In genomic region chr4:121656269-121656641, GRCh38 we compare ENCODE assay signal across 9 cellular contexts. TPM values are rescaled to one million over a fixed set of nuclear protein-coding genes. Genes with fewer than 3 reads are reported as not detected.
A peak's percentile ranks its signal among the peaks of the same experiment; 100 is the strongest.
DNase-seq lines count a peak whose midpoint lies in the region; ATAC-seq and TF ChIP-seq lines count a peak whose summit lies in the region.
"Had no signal": no experiment of that assay in that cellular context is flagged by ENCODE, and none has a peak within 500 bp of the region (broad histone marks: within the 10 kb centered on the region; RNA-seq: fewer than 3 reads in every experiment).

No MANE protein-coding gene starts in this region.

- peak; percentile 73 for ATAC-seq in WTC11

- H3K4me3 ChIP-seq in NB4 (ENCODE audit: low read depth, low read length) (no peak overlapping the region), skeletal muscle cell (ENCODE audit: low read depth, low read length) (no peak overlapping the region), H7 (ENCODE audit: insufficient read depth, low read depth, low read length) (no peak overlapping the region)

- no peaks in the 10 kb centered on the region for H3K36me3 ChIP-seq in H7 (replicated peaks; ENCODE audit: control insufficient read depth, insufficient read depth, low read length)
- H3K36me3 ChIP-seq: neutrophil had no signal

- peak; percentile 76 for DNase-seq in DMS53 (lab: John Stamatoyannopoulos, UW)
- DNase-seq in GM20000 (ENCODE audit: low spot score): peak; percentile 23
- DNase-seq in NB4 (ENCODE audit: low read depth): peak; percentile 54
- DNase-seq in WTC11 (ENCODE audit: low spot score): peak; percentile 34
- peak; percentile 7 to 73 (median 46) for DNase-seq in head of caudate nucleus
- DNase-seq in skeletal muscle cell (ENCODE audit: low read depth): peak; percentile 73
- no peak for DNase-seq in NK-92 treated with Interleukin-12 subunit alpha and Interleukin-12 subunit beta, amount 100 ng/mL, for 24 hours (lab: John Stamatoyannopoulos, UW)
- no peak for DNase-seq in H7

- CTCF ChIA-PET in WTC11 (lab: Charles Lee): interaction anchor here (1.0 to 2.2 kb wide), 5 partner anchors 12 to 283 kb away, joined by 3 to 11 read pairs (median 7); no protein-coding TSS in a partner anchor

- TF ChIP-seq CTCF in GM20000 (IDR thresholded peaks at IDR 0.05; ENCODE audit: extremely low read depth, missing control alignments): peak; percentile 3
- no peak for TF ChIP-seq CTCF in NB4 (IDR thresholded peaks at IDR 0.05; ENCODE audit: low read depth, low read length)
- TF ChIP-seq CTCF in WTC11 (IDR thresholded peaks at IDR 0.05): no peak

- intact Hi-C loops in head of caudate nucleus (cut with DNase I): loop anchor here (10.0 kb wide), 1 partner anchor 191 kb away; no protein-coding TSS in a partner anchor

- H3K27ac Mint-ChIP-seq in WTC11: no peak overlapping the region

- TF ChIP-seq POLR2A in NB4 (IDR thresholded peaks at IDR 0.05; ENCODE audit: extremely low read depth, insufficient read length): no peak

- no peak overlapping the region for H3K4me3 Mint-ChIP-seq in WTC11

- H3K36me3 Mint-ChIP-seq in WTC11: no peaks in the 10 kb centered on the region

- no peaks in the 10 kb centered on the region for H3K27me3 Mint-ChIP-seq in WTC11 (ENCODE audit: low read depth)

- no peaks in the 10 kb centered on the region for H3K4me1 Mint-ChIP-seq in WTC11

- H3K27me3 ChIP-seq in H7 (ENCODE audit: control insufficient read depth, insufficient read depth, low read length): no peaks in the 10 kb centered on the region
- H3K27me3 ChIP-seq: neutrophil had no signal

- POLR2A ChIA-PET in WTC11 (lab: Charles Lee): no interaction called here

- no peaks in the 10 kb centered on the region for H3K9me3 Mint-ChIP-seq in WTC11

TF ChIP-seq in WTC11, 78 proteins besides CTCF, POLR2A, EP300 and RAD21:
- TF ChIP-seq MAX (CRISPR knock-in tag; IDR thresholded peaks at IDR 0.05): no peak
- no peak for TF ChIP-seq ATF2 (CRISPR knock-in tag; IDR thresholded peaks at IDR 0.05; ENCODE audit: borderline replicate concordance, low read depth)
- no peak for TF ChIP-seq ZBTB21 (CRISPR knock-in tag; IDR thresholded peaks at IDR 0.05; ENCODE audit: borderline replicate concordance)
- no peak for TF ChIP-seq ESRRA (CRISPR knock-in tag; IDR thresholded peaks at IDR 0.05; ENCODE audit: borderline replicate concordance)

RNA-seq across cellular contexts. Expression of gene ANXA5, which starts 40.5 kb away (rescaled TPM):
- 169 to 186 TPM (median 176 TPM) in 3 replicates for total RNA-seq in WTC11 (2021)
- 256 and 278 TPM in 2 replicates for total RNA-seq in H7 (2014; rRNA removed; shearing (Covaris generic))

Comparison
In these comparisons a context has a peak if more than half of its experiments do, and no peak if none do; other contexts are left out.
1. DNase-seq: peak in DMS53 (single experiment), GM20000 (single experiment), NB4 (single experiment), WTC11 (single experiment), head of caudate nucleus (42 of 42) and skeletal muscle cell (single experiment); none in NK-92 treated with Interleukin-12 subunit alpha and Interleukin-12 subunit beta, amount 100 ng/mL, for 24 hours (single experiment) and H7 (single experiment).